ENCODE assay signal across 1 cellular context in genomic region chr7:104386943-104387342, GRCh38.
TF ChIP-seq lines count a peak whose summit lies in the region.

No MANE protein-coding gene starts in this region.

TF ChIP-seq in HepG2, 621 proteins besides CTCF, POLR2A, EP300 and RAD21 (continued from another document):
- TF ChIP-seq, protein P1, sequence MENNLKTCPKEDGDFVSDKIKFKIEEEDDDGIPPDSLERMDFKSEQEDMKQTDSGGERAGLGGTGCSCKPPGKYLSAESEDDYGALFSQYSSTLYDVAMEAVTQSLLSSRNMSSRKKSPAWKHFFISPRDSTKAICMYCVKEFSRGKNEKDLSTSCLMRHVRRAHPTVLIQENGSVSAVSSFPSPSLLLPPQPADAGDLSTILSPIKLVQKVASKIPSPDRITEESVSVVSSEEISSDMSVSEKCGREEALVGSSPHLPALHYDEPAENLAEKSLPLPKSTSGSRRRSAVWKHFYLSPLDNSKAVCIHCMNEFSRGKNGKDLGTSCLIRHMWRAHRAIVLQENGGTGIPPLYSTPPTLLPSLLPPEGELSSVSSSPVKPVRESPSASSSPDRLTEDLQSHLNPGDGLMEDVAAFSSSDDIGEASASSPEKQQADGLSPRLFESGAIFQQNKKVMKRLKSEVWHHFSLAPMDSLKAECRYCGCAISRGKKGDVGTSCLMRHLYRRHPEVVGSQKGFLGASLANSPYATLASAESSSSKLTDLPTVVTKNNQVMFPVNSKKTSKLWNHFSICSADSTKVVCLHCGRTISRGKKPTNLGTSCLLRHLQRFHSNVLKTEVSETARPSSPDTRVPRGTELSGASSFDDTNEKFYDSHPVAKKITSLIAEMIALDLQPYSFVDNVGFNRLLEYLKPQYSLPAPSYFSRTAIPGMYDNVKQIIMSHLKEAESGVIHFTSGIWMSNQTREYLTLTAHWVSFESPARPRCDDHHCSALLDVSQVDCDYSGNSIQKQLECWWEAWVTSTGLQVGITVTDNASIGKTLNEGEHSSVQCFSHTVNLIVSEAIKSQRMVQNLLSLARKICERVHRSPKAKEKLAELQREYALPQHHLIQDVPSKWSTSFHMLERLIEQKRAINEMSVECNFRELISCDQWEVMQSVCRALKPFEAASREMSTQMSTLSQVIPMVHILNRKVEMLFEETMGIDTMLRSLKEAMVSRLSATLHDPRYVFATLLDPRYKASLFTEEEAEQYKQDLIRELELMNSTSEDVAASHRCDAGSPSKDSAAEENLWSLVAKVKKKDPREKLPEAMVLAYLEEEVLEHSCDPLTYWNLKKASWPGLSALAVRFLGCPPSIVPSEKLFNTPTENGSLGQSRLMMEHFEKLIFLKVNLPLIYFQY (CRISPR knock-in tag; IDR thresholded peaks at IDR 0.05; ENCODE audit: borderline replicate concordance): no peak
- TF ChIP-seq MAFK (conservative IDR thresholded peaks at IDR 0.05 in 1 of 2, IDR thresholded peaks at IDR 0.05 in 1 of 2; ENCODE audit: low read length in 2 of 2) (peak; percentile 25 to 83; a peak in 3 of 4 replicates), MAFF (IDR thresholded peaks at IDR 0.05; ENCODE audit: low read depth, low read length) (peak; percentile 69; the same call in 1 of the 2 replicates)
